ENCODE assay signal across 14 cellular contexts in genomic region chr5:178078197-178078995, GRCh38. TPM values are rescaled to one million over a fixed set of nuclear protein-coding genes. Genes with fewer than 3 reads are reported as not detected.
A peak's percentile ranks its signal among the peaks of the same experiment; 100 is the strongest.
DNase-seq lines count a peak whose midpoint lies in the region; ATAC-seq and TF ChIP-seq lines count a peak whose summit lies in the region.
"Had no signal": no experiment of that assay in that cellular context is flagged by ENCODE, and none has a peak within 500 bp of the region (broad histone marks: within the 10 kb centered on the region; RNA-seq: fewer than 3 reads in every experiment).

No MANE protein-coding gene starts in this region.

- H3K36me3 Mint-ChIP-seq in WTC11: no peaks in the 10 kb centered on the region
- H3K36me3 Mint-ChIP-seq: activated CD8-positive, alpha-beta memory T cell treated with anti-CD3 and anti-CD28 coated beads, Interleukin-2, amount 10 ng/mL, durations not matched to agents 7 days and 5 days; activated naive CD8-positive, alpha-beta T cell had no signal

- peaks cover 15% of the 10 kb centered on the region for H3K27me3 Mint-ChIP-seq in WTC11 (ENCODE audit: low read depth)
- H3K27me3 Mint-ChIP-seq: activated naive CD8-positive, alpha-beta T cell had no signal

- no peak for TF ChIP-seq POLR2A in gastroesophageal sphincter (IDR thresholded peaks at IDR 0.05)

- peaks cover 63% of the 10 kb centered on the region for H3K27me3 ChIP-seq in gastroesophageal sphincter
- H3K27me3 ChIP-seq: BE2C, thyroid gland had no signal

- no peak for TF ChIP-seq EP300 in gastroesophageal sphincter (IDR thresholded peaks at IDR 0.05)

- TF ChIP-seq CTCF in AG09309 (IDR thresholded peaks at IDR 0.05; ENCODE audit: control insufficient read depth, insufficient read depth, low read depth, low read length, missing control alignments) (no peak), HFF-Myc (IDR thresholded peaks at IDR 0.05; ENCODE audit: low read depth, low read length, missing control alignments) (no peak), WTC11 (IDR thresholded peaks at IDR 0.05) (no peak), foreskin fibroblast (IDR thresholded peaks at IDR 0.05; ENCODE audit: low read depth, low read length) (no peak), gastroesophageal sphincter (IDR thresholded peaks at IDR 0.05) (no peak)

- H3K4me3 Mint-ChIP-seq in WTC11: no peak overlapping the region
- H3K4me3 Mint-ChIP-seq: activated CD8-positive, alpha-beta memory T cell treated with anti-CD3 and anti-CD28 coated beads, Interleukin-2, amount 10 ng/mL, durations not matched to agents 7 days and 5 days; activated naive CD8-positive, alpha-beta T cell had no signal

- DNase-seq in AG09309 (ENCODE audit: low read depth) (peak; percentile 88), HFF-Myc (ENCODE audit: extremely low read depth, low read depth) (peak; percentile 88), WTC11 (ENCODE audit: low spot score) (no peak), foreskin fibroblast (peak; percentile 91 to 95), DMS153 (lab: John Stamatoyannopoulos, UW) (no peak), substantia nigra (lab: John Stamatoyannopoulos, UW) (no peak), MV-4-11 (lab: John Stamatoyannopoulos, UW) (no peak)
- DNase-seq: activated CD8-positive, alpha-beta memory T cell treated with anti-CD3 and anti-CD28 coated beads, Interleukin-2, amount 10 ng/mL, durations not matched to agents 7 days and 5 days; BE2C; NCI-H1694; thyroid gland had no signal

- peak overlapping the region; percentile 20; the same call in 1 of the 2 replicates for H3K27ac Mint-ChIP-seq in WTC11
- H3K27ac Mint-ChIP-seq: activated CD8-positive, alpha-beta memory T cell treated with anti-CD3 and anti-CD28 coated beads, Interleukin-2, amount 10 ng/mL, durations not matched to agents 7 days and 5 days; activated naive CD8-positive, alpha-beta T cell had no signal

- ATAC-seq in WTC11 (no peak), gastroesophageal sphincter (no peak)
- ATAC-seq: activated CD8-positive, alpha-beta memory T cell treated with anti-CD3 and anti-CD28 coated beads, Interleukin-2, amount 10 ng/mL, durations not matched to agents 7 days and 5 days had no signal

- no peaks in the 10 kb centered on the region for H3K36me3 ChIP-seq in gastroesophageal sphincter
- H3K36me3 ChIP-seq: BE2C, right atrium auricular region, thyroid gland had no signal

- WGBS in gastroesophageal sphincter (ENCODE audit: low coverage in 1 of 2), 2 donors: 67 to 71% methylated on average over 11 to 22 of the region's 22 CpGs

- H3K9me3 ChIP-seq in gastroesophageal sphincter: no peaks in the 10 kb centered on the region
- H3K9me3 ChIP-seq: BE2C, right atrium auricular region, thyroid gland had no signal

- H3K27ac ChIP-seq in gastroesophageal sphincter (no peak overlapping the region), substantia nigra (ENCODE audit: low read depth, low read length, poor library complexity, severe bottlenecking) (no peak overlapping the region)
- H3K27ac ChIP-seq: right atrium auricular region, thyroid gland had no signal

- H3K9me3 Mint-ChIP-seq in WTC11: no peaks in the 10 kb centered on the region

- POLR2A ChIA-PET in WTC11 (lab: Charles Lee): interaction anchor here (1.0 to 1.4 kb wide), 4 partner anchors 35 to 126 kb away, joined by 3 to 6 read pairs (median 4); partner anchors contain the start of genes HNRNPAB and N4BP3

- H3K4me1 ChIP-seq in gastroesophageal sphincter: no peaks in the 10 kb centered on the region
- H3K4me1 ChIP-seq: BE2C, thyroid gland had no signal

- CTCF ChIA-PET in WTC11 (lab: Charles Lee): interaction anchor here (0.8 to 8.9 kb wide), 12 partner anchors 11 to 126 kb away, joined by 3 to 138 read pairs (median 4); partner anchors contain the start of genes HNRNPAB and NHP2

- peaks cover 29% of the 10 kb centered on the region for H3K4me1 Mint-ChIP-seq in WTC11
- H3K4me1 Mint-ChIP-seq: activated CD8-positive, alpha-beta memory T cell treated with anti-CD3 and anti-CD28 coated beads, Interleukin-2, amount 10 ng/mL, durations not matched to agents 7 days and 5 days had no signal

- H3K4me3 ChIP-seq in AG09309 (ENCODE audit: control insufficient read depth, low read depth, low read length) (no peak overlapping the region), HFF-Myc (replicated peaks; ENCODE audit: low read depth, low read length) (no peak overlapping the region), foreskin fibroblast (ENCODE audit: low read depth in 1 of 2, low read length in 2 of 2) (peak overlapping the region in 1 of 2 donors; percentile 10), gastroesophageal sphincter (no peak overlapping the region)
- H3K4me3 ChIP-seq: right atrium auricular region, thyroid gland had no signal

TF ChIP-seq in WTC11, 78 proteins besides CTCF, POLR2A, EP300 and RAD21 (continues in another document):
- TF ChIP-seq USF1 (CRISPR knock-in tag; IDR thresholded peaks at IDR 0.05) (no peak), ZNF396 (CRISPR knock-in tag; IDR thresholded peaks at IDR 0.05; ENCODE audit: borderline replicate concordance) (no peak), HMGXB4 (CRISPR knock-in tag; IDR thresholded peaks at IDR 0.05) (no peak), TCF7 (CRISPR knock-in tag; IDR thresholded peaks at IDR 0.05; ENCODE audit: low read depth) (no peak), OVOL2 (CRISPR knock-in tag; IDR thresholded peaks at IDR 0.05; ENCODE audit: borderline replicate concordance) (no peak), NR3C1 (CRISPR knock-in tag; conservative IDR thresholded peaks at IDR 0.05; ENCODE audit: low read depth) (no peak), ELF4 (CRISPR knock-in tag; IDR thresholded peaks at IDR 0.05; ENCODE audit: low read depth) (no peak), ZNF138 (CRISPR knock-in tag; conservative IDR thresholded peaks at IDR 0.05) (no peak), EMX1 (CRISPR knock-in tag; IDR thresholded peaks at IDR 0.05) (no peak), GABPB1 (CRISPR knock-in tag; IDR thresholded peaks at IDR 0.05) (no peak)
- TF ChIP-seq, protein P1, sequence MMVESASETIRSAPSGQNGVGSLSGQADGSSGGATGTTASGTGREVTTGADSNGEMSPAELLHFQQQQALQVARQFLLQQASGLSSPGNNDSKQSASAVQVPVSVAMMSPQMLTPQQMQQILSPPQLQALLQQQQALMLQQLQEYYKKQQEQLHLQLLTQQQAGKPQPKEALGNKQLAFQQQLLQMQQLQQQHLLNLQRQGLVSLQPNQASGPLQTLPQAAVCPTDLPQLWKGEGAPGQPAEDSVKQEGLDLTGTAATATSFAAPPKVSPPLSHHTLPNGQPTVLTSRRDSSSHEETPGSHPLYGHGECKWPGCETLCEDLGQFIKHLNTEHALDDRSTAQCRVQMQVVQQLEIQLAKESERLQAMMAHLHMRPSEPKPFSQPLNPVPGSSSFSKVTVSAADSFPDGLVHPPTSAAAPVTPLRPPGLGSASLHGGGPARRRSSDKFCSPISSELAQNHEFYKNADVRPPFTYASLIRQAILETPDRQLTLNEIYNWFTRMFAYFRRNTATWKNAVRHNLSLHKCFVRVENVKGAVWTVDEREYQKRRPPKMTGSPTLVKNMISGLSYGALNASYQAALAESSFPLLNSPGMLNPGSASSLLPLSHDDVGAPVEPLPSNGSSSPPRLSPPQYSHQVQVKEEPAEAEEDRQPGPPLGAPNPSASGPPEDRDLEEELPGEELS (CRISPR knock-in tag; IDR thresholded peaks at IDR 0.05): no peak
- TF ChIP-seq, protein P2, sequence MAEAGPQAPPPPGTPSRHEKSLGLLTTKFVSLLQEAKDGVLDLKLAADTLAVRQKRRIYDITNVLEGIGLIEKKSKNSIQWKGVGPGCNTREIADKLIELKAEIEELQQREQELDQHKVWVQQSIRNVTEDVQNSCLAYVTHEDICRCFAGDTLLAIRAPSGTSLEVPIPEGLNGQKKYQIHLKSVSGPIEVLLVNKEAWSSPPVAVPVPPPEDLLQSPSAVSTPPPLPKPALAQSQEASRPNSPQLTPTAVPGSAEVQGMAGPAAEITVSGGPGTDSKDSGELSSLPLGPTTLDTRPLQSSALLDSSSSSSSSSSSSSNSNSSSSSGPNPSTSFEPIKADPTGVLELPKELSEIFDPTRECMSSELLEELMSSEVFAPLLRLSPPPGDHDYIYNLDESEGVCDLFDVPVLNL (CRISPR knock-in tag; IDR thresholded peaks at IDR 0.05; ENCODE audit: borderline replicate concordance, low read depth): no peak
- TF ChIP-seq, protein P3, sequence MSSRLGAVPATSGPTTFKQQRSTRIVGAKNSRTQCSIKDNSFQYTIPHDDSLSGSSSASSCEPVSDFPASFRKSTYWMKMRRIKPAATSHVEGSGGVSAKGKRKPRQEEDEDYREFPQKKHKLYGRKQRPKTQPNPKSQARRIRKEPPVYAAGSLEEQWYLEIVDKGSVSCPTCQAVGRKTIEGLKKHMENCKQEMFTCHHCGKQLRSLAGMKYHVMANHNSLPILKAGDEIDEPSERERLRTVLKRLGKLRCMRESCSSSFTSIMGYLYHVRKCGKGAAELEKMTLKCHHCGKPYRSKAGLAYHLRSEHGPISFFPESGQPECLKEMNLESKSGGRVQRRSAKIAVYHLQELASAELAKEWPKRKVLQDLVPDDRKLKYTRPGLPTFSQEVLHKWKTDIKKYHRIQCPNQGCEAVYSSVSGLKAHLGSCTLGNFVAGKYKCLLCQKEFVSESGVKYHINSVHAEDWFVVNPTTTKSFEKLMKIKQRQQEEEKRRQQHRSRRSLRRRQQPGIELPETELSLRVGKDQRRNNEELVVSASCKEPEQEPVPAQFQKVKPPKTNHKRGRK (CRISPR knock-in tag; IDR thresholded peaks at IDR 0.05; ENCODE audit: borderline replicate concordance): no peak

RNA-seq across cellular contexts. Expression of gene N4BP3, which starts 34.9 kb away (rescaled TPM):
- total RNA-seq in WTC11 (2021): 40.3 to 46.2 TPM (median 41.6 TPM) in 3 replicates
- total RNA-seq in gastroesophageal sphincter: 1 to 10 TPM; 1.2 to 4.8 (median 1.3) TPM

RNA-seq across cellular contexts. Expression of gene RMND5B, which starts 52.4 kb away (rescaled TPM):
- 86.1 to 93.3 TPM (median 92.5 TPM) in 3 replicates for total RNA-seq in WTC11 (2021)
- total RNA-seq in gastroesophageal sphincter: 10 to 100 TPM; 34.6 to 56.6 (median 41.7) TPM

Comparison
In these comparisons a context has a peak if more than half of its experiments do, and no peak if none do; other contexts are left out.
1. DNase-seq: peak in AG09309 (single experiment), HFF-Myc (single experiment) and foreskin fibroblast (2 of 2); none in WTC11 (single experiment), DMS153 (single experiment), substantia nigra (0 of 49) and MV-4-11 (single experiment).